8 cellular contexts compared by ENCODE assay signal in genomic region chr3:179563298-179563934, GRCh38. TPM values are rescaled to one million over a fixed set of nuclear protein-coding genes. Genes with fewer than 3 reads are reported as not detected.
DNase-seq lines count a peak whose midpoint lies in the region; ATAC-seq and TF ChIP-seq lines count a peak whose summit lies in the region.

No MANE protein-coding gene starts in this region.

- peaks cover 26 to 37% (median 36%) of the 10 kb centered on the region in 3 donors for H3K4me1 Mint-ChIP-seq in T-cell

- ATAC-seq in T-cell (replicated peaks in 1 of 4): peak; percentile 40 to 52 (median 46)
- ATAC-seq in left ventricle myocardium superior: peak; percentile 73
- ATAC-seq in aorta (ENCODE audit: low FRiP score): peak; percentile 76

- POLR2A ChIA-PET in HEK293 (lab: Yijun Ruan, JAX) (interaction anchor here (1.0 to 1.7 kb wide), 5 partner anchors 12 to 1038 kb away, joined by 3 to 10 read pairs (median 4); partner anchors contain the start of genes GNB4, MRPL47, NDUFB5 and TTC14), T-cell (lab: Charles Lee) (interaction anchor here in 1 of 2 donors (0.5 to 1.5 kb wide), 2 partner anchors 41 to 1402 kb away, joined by 3 to 9 read pairs; partner anchors contain the start of genes MRPL47 and NDUFB5)

- H3K27me3 Mint-ChIP-seq in T-cell: peaks cover 0 to 5% of the 10 kb centered on the region in 2 donors

- no peaks in the 10 kb centered on the region for H3K36me3 ChIP-seq in HEK293 (ENCODE audit: control insufficient read depth in 2 of 2, insufficient read depth in 1 of 2, low read length in 2 of 2)
- no peaks in the 10 kb centered on the region for H3K36me3 ChIP-seq in MG63
- no peaks in the 10 kb centered on the region for H3K36me3 ChIP-seq in aorta (ENCODE audit: control insufficient read depth in 1 of 2, insufficient read depth in 2 of 2, low read length in 1 of 2)

- intact Hi-C loops in left ventricle myocardium superior (cut with micrococcal nuclease) (no loop called here), aorta (cut with DNase I) (loop anchor here in 1 of 2 donors (5.0 kb wide), 3 partner anchors 111 to 241 kb away; partner anchors contain the start of genes GNB4, MFN1 and ZNF639)

- H3K27ac ChIP-seq in HEK293 (ENCODE audit: extremely low read depth, low read depth, low read length) (peak overlapping the region; percentile 44; the same call in 1 of the 2 replicates), aorta (ENCODE audit: low read depth in 1 of 2, low read length in 2 of 2) (peak overlapping the region in 1 of 2 donors; percentile 46)

- no peaks in the 10 kb centered on the region for H3K36me3 Mint-ChIP-seq in T-cell

- CTCF ChIA-PET in HEK293 (lab: Yijun Ruan, JAX): interaction anchor here (1.0 kb wide), 1 partner anchor 117 kb away, joined by 3 read pairs; no protein-coding TSS in a partner anchor
- CTCF ChIA-PET in T-cell (lab: Charles Lee): interaction anchor here in 1 of 2 donors (0.5 to 2.6 kb wide), 7 partner anchors 15 to 548 kb away, joined by 3 to 9 read pairs (median 5); partner anchors contain the start of genes MRPL47, NDUFB5 and USP13

- H3K27ac Mint-ChIP-seq in T-cell: peak overlapping the region; percentile 80 to 87

- peak; percentile 88 for DNase-seq in GM12865 (ENCODE audit: low read depth)
- DNase-seq in MG63: peak; percentile 77
- DNase-seq in T-cell: peak; percentile 27 to 75 (median 59)
- peak; percentile 49 for DNase-seq in amniotic epithelial cell (ENCODE audit: low read depth)
- DNase-seq in left ventricle myocardium superior: peak; percentile 73
- peak; percentile 7 for DNase-seq in putamen (ENCODE audit: low spot score)
- peak; percentile 74 to 87 for DNase-seq in aorta

- H3K4me3 ChIP-seq in GM12865 (ENCODE audit: low read depth, low read length): peak overlapping the region; percentile 81
- H3K4me3 ChIP-seq in HEK293 (ENCODE audit: low read depth, low read length): peak overlapping the region; percentile 99
- H3K4me3 ChIP-seq in MG63: peak overlapping the region; percentile 72
- peak overlapping the region; percentile 82 to 87 for H3K4me3 ChIP-seq in aorta (ENCODE audit: low read length in 2 of 2)

- 0 to 1% methylated on average over 30 to 39 of the region's 39 CpGs for WGBS in aorta, 2 donors

- H3K27me3 ChIP-seq in MG63: no peaks in the 10 kb centered on the region
- no peaks in the 10 kb centered on the region for H3K27me3 ChIP-seq in aorta (ENCODE audit: control insufficient read depth in 1 of 2, insufficient read depth in 2 of 2, low read length in 1 of 2)

- peak overlapping the region; percentile 94 to 98 (median 98) for H3K4me3 Mint-ChIP-seq in T-cell

- peak; percentile 54 for TF ChIP-seq CTCF in GM12865 (IDR thresholded peaks at IDR 0.05; ENCODE audit: insufficient read depth, low read depth, low read length, missing control alignments)
- peak; percentile 78 for TF ChIP-seq CTCF in HEK293 (tag by site-specific recombination; IDR thresholded peaks at IDR 0.05)

- H3K9me3 ChIP-seq in HEK293 (ENCODE audit: control insufficient read depth, insufficient read depth, low read depth, low read length) (no peaks in the 10 kb centered on the region), MG63 (no peaks in the 10 kb centered on the region), aorta (ENCODE audit: control insufficient read depth, low read length) (no peaks in the 10 kb centered on the region)

- H3K9me3 Mint-ChIP-seq in T-cell: no peaks in the 10 kb centered on the region

- H3K4me1 ChIP-seq in HEK293 (ENCODE audit: control insufficient read depth, insufficient read depth, low read length) (no peaks in the 10 kb centered on the region), aorta (ENCODE audit: control insufficient read depth in 1 of 2, insufficient read depth in 2 of 2, low read length in 2 of 2) (peaks cover 0 to 4% of the 10 kb centered on the region in 2 donors)

TF ChIP-seq in HEK293, 187 proteins besides CTCF, POLR2A, EP300 and RAD21 (continues in another document):
- TF ChIP-seq ZNF311 (tag by site-specific recombination; IDR thresholded peaks at IDR 0.05; ENCODE audit: borderline replicate concordance) (no peak), WT1 (tag by site-specific recombination; IDR thresholded peaks at IDR 0.05) (no peak), ZNF341 (tag by site-specific recombination; IDR thresholded peaks at IDR 0.05; ENCODE audit: low read depth) (0 out of 2 replicates have a peak, but pooled peaks have one; percentile 15), ZNF785 (tag by site-specific recombination; IDR thresholded peaks at IDR 0.05) (no peak), FEZF1 (tag by site-specific recombination; IDR thresholded peaks at IDR 0.05) (no peak), ZNF23 (tag by site-specific recombination; IDR thresholded peaks at IDR 0.05; ENCODE audit: borderline replicate concordance) (no peak), ZNF580 (tag by site-specific recombination; IDR thresholded peaks at IDR 0.05) (no peak), ZNF335 (tag by site-specific recombination; conservative IDR thresholded peaks at IDR 0.05) (peak; percentile 42; the same call in 1 of the 2 replicates), TSHZ1 (tag by site-specific recombination; IDR thresholded peaks at IDR 0.05; ENCODE audit: borderline replicate concordance) (no peak), ZNF391 (tag by site-specific recombination; IDR thresholded peaks at IDR 0.05; ENCODE audit: borderline replicate concordance, low read depth) (no peak), ZNF830 (tag by site-specific recombination; IDR thresholded peaks at IDR 0.05; ENCODE audit: low read depth) (no peak), ZNF366 (tag by site-specific recombination; conservative IDR thresholded peaks at IDR 0.05) (no peak), OSR2 (tag by site-specific recombination; IDR thresholded peaks at IDR 0.05) (no peak), ZNF292 (tag by site-specific recombination; IDR thresholded peaks at IDR 0.05; ENCODE audit: borderline replicate concordance, low read depth) (no peak), ZSCAN5A (tag by site-specific recombination; IDR thresholded peaks at IDR 0.05) (no peak), SETDB1 (IDR thresholded peaks at IDR 0.05; ENCODE audit: insufficient read length, low read length) (no peak), SP2 (tag by site-specific recombination; IDR thresholded peaks at IDR 0.05) (no peak), ZNF48 (tag by site-specific recombination; IDR thresholded peaks at IDR 0.05) (no peak), GLIS1 (tag by site-specific recombination; IDR thresholded peaks at IDR 0.05) (no peak), ZBTB8A (tag by site-specific recombination; IDR thresholded peaks at IDR 0.05) (0 out of 2 replicates have a peak, but pooled peaks have one; percentile 34)

RNA-seq across cellular contexts. Expression of gene ACTL6A, which starts 0.7 kb away (rescaled TPM):
- total RNA-seq in MG63 (2014; rRNA removed; shearing (Covaris generic); ENCODE audit: low replicate concordance): 152 and 159 TPM in 2 replicates
- total RNA-seq in T-cell (10 to 100 TPM; 27.4 to 62.7 (median 59.2) TPM), left ventricle myocardium superior (20.3 TPM), aorta (10 to 100 TPM; 22.5 to 24.8 TPM)
- polyA plus RNA-seq in aorta: 10 to 100 TPM; 22.9 to 35.4 TPM

RNA-seq across cellular contexts. Expression of gene MRPL47, which starts 41.0 kb away (rescaled TPM):
- 87.3 and 101 TPM in 2 replicates for total RNA-seq in MG63 (2014; rRNA removed; shearing (Covaris generic); ENCODE audit: low replicate concordance)
- total RNA-seq in T-cell (10 to 100 TPM; 16.2 to 22.7 (median 19.7) TPM), left ventricle myocardium superior (47.8 TPM), aorta (10 to 100 TPM; 19.7 to 23.7 TPM)
- polyA plus RNA-seq in aorta: 10 to 100 TPM; 34.0 to 39.7 TPM

RNA-seq across cellular contexts. Expression of gene NDUFB5, which starts 41.2 kb away (rescaled TPM):
- total RNA-seq in MG63 (2014; rRNA removed; shearing (Covaris generic); ENCODE audit: low replicate concordance): 192 and 260 TPM in 2 replicates
- total RNA-seq in T-cell: 10 to 100 TPM; 25.6 to 56.1 (median 49.7) TPM
- 363 TPM for total RNA-seq in left ventricle myocardium superior
- 10 to 100 TPM; 32.5 to 52.6 TPM for total RNA-seq in aorta
- 100 to 1,000 TPM in 1 of 2 donors, 10 to 100 TPM in 1; 66.3 to 131 TPM for polyA plus RNA-seq in aorta

Comparison
In these comparisons a context has a peak if more than half of its experiments do, and no peak if none do; other contexts are left out.
1. DNase-seq: peak in every context shown above with its lines; median percentile 88 in GM12865; 80 in aorta; 77 in MG63; 73 in left ventricle myocardium superior; 59 in T-cell; 49 in amniotic epithelial cell; 7 in putamen.